ENCODE assay signal across 16 cellular contexts in genomic region chr3:123330441-123330991, GRCh38.
DNase-seq lines count a peak whose midpoint lies in the region; ATAC-seq and TF ChIP-seq lines count a peak whose summit lies in the region.
"Had no signal": no experiment of that assay in that cellular context is flagged by ENCODE, and none has a peak within 500 bp of the region (broad histone marks: within the 10 kb centered on the region; RNA-seq: fewer than 3 reads in every experiment).

No MANE protein-coding gene starts in this region.

- H3K4ac ChIP-seq in neuronal stem cell (ENCODE audit: low read length) = peak overlapping the region; percentile 80

- no peak overlapping the region for H3K4me2 ChIP-seq in neuronal stem cell (ENCODE audit: insufficient read depth, low read length, poor library complexity, severe bottlenecking)

- H3K27me3 ChIP-seq in neuronal stem cell (ENCODE audit: control insufficient read depth in 3 of 3, insufficient read depth in 3 of 3, low read depth in 1 of 3, low read length in 3 of 3) (peaks cover 0 to 25% (median 2%) of the 10 kb centered on the region in 3 experiments), thoracic aorta (replicated peaks; ENCODE audit: insufficient read depth) (no peaks in the 10 kb centered on the region)

- H4K91ac ChIP-seq in neuronal stem cell (ENCODE audit: low read depth, low read length, poor library complexity) = no peak overlapping the region

- H2BK12ac ChIP-seq in neuronal stem cell (ENCODE audit: low read length) = no peak overlapping the region

- H3K27ac ChIP-seq in neuronal stem cell (replicated peaks; ENCODE audit: low read length) (no peak overlapping the region), thoracic aorta (peak overlapping the region; percentile 75 to 86)

- no peak overlapping the region for H2AFZ ChIP-seq in neuronal stem cell (ENCODE audit: low read length)

- no peak for TF ChIP-seq CTCF in thoracic aorta (IDR thresholded peaks at IDR 0.05)

- H3K4me1 ChIP-seq in neuronal stem cell (ENCODE audit: control insufficient read depth in 2 of 2, insufficient read depth in 1 of 2, low read depth in 1 of 2, low read length in 2 of 2) (no peaks in the 10 kb centered on the region), thoracic aorta (ENCODE audit: control insufficient read depth in 1 of 2, low read depth in 2 of 2) (peaks cover 23 to 80% of the 10 kb centered on the region in 2 donors)
- H3K4me1 ChIP-seq: HAP-1 had no signal

- H3K14ac ChIP-seq in neuronal stem cell (ENCODE audit: low read length) = no peak overlapping the region

- no peak overlapping the region for H2BK120ac ChIP-seq in neuronal stem cell (ENCODE audit: low read depth, low read length)

- DNase-seq in NCI-H2029 treated with DMSO at 0.1 percent for 48 hours (lab: John Stamatoyannopoulos, UW) (peak; percentile 25), Right ventricle myocardium superior (peak; percentile 69), neuronal stem cell (ENCODE audit: low spot score) (no peak), thoracic aorta (ENCODE audit: low spot score) (no peak), cerebellum (ENCODE audit: low spot score) (no peak), amygdala (lab: John Stamatoyannopoulos, UW) (no peak), DMS153 treated with DMSO at 0.1 percent for 48 hours (lab: John Stamatoyannopoulos, UW; ENCODE audit: unreplicated experiment) (no peak)
- DNase-seq in activated CD4-positive, alpha-beta T cell treated with anti-CD3 and anti-CD28 coated beads, Interleukin-2, amount 50 U/mL, for 1 hour = no peak
- DNase-seq: activated CD4-positive, CD25-positive, alpha-beta regulatory T cell; activated naive CD4-positive, alpha-beta T cell; DMS53; effector CD8-positive, alpha-beta T cell; NCI-H1436; stimulated activated CD4-positive, alpha-beta T cell treated with anti-CD3 and anti-CD28 coated beads, Interleukin-2, amount 100 ng/mL, for 48 hours had no signal

- H2AK5ac ChIP-seq in neuronal stem cell (ENCODE audit: low read depth, low read length) = no peak overlapping the region

- peak overlapping the region; percentile 62 for H3K23ac ChIP-seq in neuronal stem cell (ENCODE audit: low read depth, low read length, poor library complexity)

- no peak overlapping the region for H4K8ac ChIP-seq in neuronal stem cell (ENCODE audit: low read depth, low read length)

- no peak overlapping the region for H3K4me3 ChIP-seq in neuronal stem cell (ENCODE audit: low read length in 2 of 2)
- H3K4me3 ChIP-seq in thoracic aorta = peak overlapping the region; percentile 47
- H3K4me3 ChIP-seq: HAP-1 had no signal

- H3K79me1 ChIP-seq in neuronal stem cell (ENCODE audit: low read depth, low read length) = no peaks in the 10 kb centered on the region

- H3K18ac ChIP-seq in neuronal stem cell (ENCODE audit: low read length) = peak overlapping the region; percentile 27

- H2BK5ac ChIP-seq in neuronal stem cell (ENCODE audit: low read length) = no peak overlapping the region

- WGBS in neuronal stem cell (ENCODE audit: extremely low coverage in 2 of 2, insufficient read length in 2 of 2, insufficient replicate concordance in 1 of 2), 2 donors = no CpG with 5 or more reads among the region's 15 CpGs

- H2BK15ac ChIP-seq in neuronal stem cell (ENCODE audit: low read length) = no peak overlapping the region

- H3K9me3 ChIP-seq in neuronal stem cell (replicated peaks in 1 of 2; ENCODE audit: control insufficient read depth in 2 of 2, insufficient read depth in 1 of 2, low read depth in 1 of 2, low read length in 2 of 2) (peaks cover 0 to 2% of the 10 kb centered on the region in 2 donors), thoracic aorta (no peaks in the 10 kb centered on the region)
- H3K9me3 ChIP-seq: HAP-1 had no signal

- no peak overlapping the region for H3K9ac ChIP-seq in neuronal stem cell (ENCODE audit: low read depth, low read length, poor library complexity)

- intact Hi-C loops in Right ventricle myocardium superior (cut with DNase I) = loop anchor here (5.0 to 10.0 kb wide), 2 partner anchors 74 to 117 kb away; partner anchors contain the start of gene ADCY5

- peak; percentile 27 for ATAC-seq in Right ventricle myocardium superior (ENCODE audit: poor library complexity)
- ATAC-seq in thoracic aorta (ENCODE audit: insufficient number of reproducible peaks, low FRiP score, low read depth) = no peak
- ATAC-seq: Panc1 had no signal

- H3K36me3 ChIP-seq in neuronal stem cell (replicated peaks in 1 of 2; ENCODE audit: control insufficient read depth in 2 of 2, insufficient read depth in 2 of 2, low read length in 2 of 2) = no peaks in the 10 kb centered on the region
- H3K36me3 ChIP-seq in thoracic aorta = peaks cover 9% of the 10 kb centered on the region
- H3K36me3 ChIP-seq: HAP-1 had no signal

Comparison
In these comparisons a context has a peak if more than half of its experiments do, and no peak if none do; other contexts are left out.
1. DNase-seq: peak in NCI-H2029 treated with DMSO at 0.1 percent for 48 hours (single experiment) and Right ventricle myocardium superior (single experiment); none in neuronal stem cell (single experiment), thoracic aorta (single experiment), activated CD4-positive, alpha-beta T cell treated with anti-CD3 and anti-CD28 coated beads, Interleukin-2, amount 50 U/mL, for 1 hour (single experiment), cerebellum (single experiment), amygdala (0 of 56) and DMS153 treated with DMSO at 0.1 percent for 48 hours (single experiment).